In genomic region chr4:47914219-47914925, GRCh38 we compare ENCODE assay signal across 8 cellular contexts.
DNase-seq lines count a peak whose midpoint lies in the region; ATAC-seq and TF ChIP-seq lines count a peak whose summit lies in the region.

Gene NFXL1, minus strand, starts transcription at chr4:47914583. Its CDS starts 380 bp downstream, at chr4:47914203.

- H3K4me2 ChIP-seq in OCI-LY3 (ENCODE audit: low read length) = peak within 1 kb of the TSS; percentile 95

- H3K9ac ChIP-seq in OCI-LY3 (ENCODE audit: low read length) = peak within 1 kb of the TSS; percentile 94

- H4K20me1 ChIP-seq in OCI-LY3 (ENCODE audit: insufficient read depth, low read length) = peaks cover 4% of the 10 kb centered on the region; the same call in 1 of the 2 replicates

- H3K27ac ChIP-seq in OCI-LY3 (ENCODE audit: low read length) = peak within 1 kb of the TSS; percentile 59

- H3K4me1 ChIP-seq in OCI-LY3 (ENCODE audit: low read length) = peaks cover 35% of the 10 kb centered on the region

- no peaks in the 10 kb centered on the region for H3K27me3 ChIP-seq in OCI-LY3 (ENCODE audit: low read depth, low read length)

- peak; percentile 72 for DNase-seq in DMS 273 treated with DMSO at 0.1 percent for 48 hours (lab: John Stamatoyannopoulos, UW)
- peak; percentile 62 for DNase-seq in HuH-7.5 (ENCODE audit: low spot score)
- peak; percentile 96 for DNase-seq in activated CD8-positive, alpha-beta memory T cell treated with anti-CD3 and anti-CD28 coated beads, Interleukin-2, amount 50 U/mL, for 48 hours
- DNase-seq in epidermal melanocyte (ENCODE audit: insufficient read length, low spot score) = peak; percentile 81
- peak; percentile 98 for DNase-seq in midbrain (lab: John Stamatoyannopoulos, UW)
- DNase-seq in stimulated activated CD8-positive, alpha-beta memory T cell treated with anti-CD3 and anti-CD28 coated beads, Interleukin-15, amount 100 ng/mL, for 48 hours (ENCODE audit: low read depth in 2 of 2) = peak; percentile 93 to 95

- H3K79me2 ChIP-seq in OCI-LY3 (ENCODE audit: low read length) = peaks cover 45% of the 10 kb centered on the region

- no peaks in the 10 kb centered on the region for H3K9me3 ChIP-seq in OCI-LY3 (ENCODE audit: insufficient read depth, low read length)

- no peak for TF ChIP-seq CTCF in OCI-LY3 (IDR thresholded peaks at IDR 0.05; ENCODE audit: low read depth, low read length)

- peak within 1 kb of the TSS; percentile 93 for H3K4me3 ChIP-seq in OCI-LY3 (ENCODE audit: low read length)

- H3K36me3 ChIP-seq in OCI-LY3 (replicated peaks; ENCODE audit: low read depth, low read length) = peaks cover 23% of the 10 kb centered on the region

- ATAC-seq in GM21528 (IDR thresholded peaks at IDR 0.05; ENCODE audit: low FRiP score, unreplicated experiment) = peak; percentile 99

- peak within 1 kb of the TSS; percentile 87 for H2AFZ ChIP-seq in OCI-LY3 (ENCODE audit: low read depth, low read length)

Comparison
In these comparisons a context has a peak if more than half of its experiments do, and no peak if none do; other contexts are left out.
1. Peak in every context shown above with its lines: DNase-seq, ATAC-seq, H3K4me3 ChIP-seq and H3K27ac ChIP-seq.